Comparison of ENCODE assay signal across 16 cellular contexts in genomic region chr17:50556803-50557202, GRCh38. TPM values are rescaled to one million over a fixed set of nuclear protein-coding genes. Genes with fewer than 3 reads are reported as not detected.
DNase-seq lines count a peak whose midpoint lies in the region; ATAC-seq, FAIRE-seq and TF ChIP-seq lines count a peak whose summit lies in the region.
"Had no signal": no experiment of that assay in that cellular context is flagged by ENCODE, and none has a peak within 500 bp of the region (broad histone marks: within the 10 kb centered on the region; RNA-seq: fewer than 3 reads in every experiment).

No MANE protein-coding gene starts in this region.

- no peak for ATAC-seq in GM21515 (IDR thresholded peaks at IDR 0.05; ENCODE audit: unreplicated experiment)
- ATAC-seq: activated CD4-positive, CD25-positive, alpha-beta regulatory T cell treated with anti-CD3 and anti-CD28 coated beads, Interleukin-2, amount 50 U/mL, for 24 hours; sciatic nerve; T-helper 17 cell had no signal

- no peak for TF ChIP-seq POLR2A in GM12892 (IDR thresholded peaks at IDR 0.05; ENCODE audit: low read depth, low read length)

- TF ChIP-seq CTCF in 22Rv1 (IDR thresholded peaks at IDR 0.05) = no peak

- no peak for FAIRE-seq in GM12892 (lab: Jason Lieb, UNC)
- FAIRE-seq: islet of Langerhans, RCC 7860 had no signal

- DNase-seq in DMS79 treated with DMSO at 0.1 percent for 48 hours (lab: John Stamatoyannopoulos, UW) = peak; percentile 84
- DNase-seq in NCI-H524 treated with DMSO at 0.1 percent for 48 hours (lab: John Stamatoyannopoulos, UW) = peak; percentile 72
- DNase-seq in cerebellar cortex (ENCODE audit: low spot score) = peak; percentile 99
- no peak for DNase-seq in GM12892 (ENCODE audit: insufficient read length)
- DNase-seq in NCI-H2081 treated with DMSO at 0.1 percent for 48 hours (lab: John Stamatoyannopoulos, UW) = no peak
- DNase-seq in amniotic stem cell (lab: John Stamatoyannopoulos, UW) = no peak
- DNase-seq: activated gamma-delta T cell; erythroblast; stimulated activated CD4-positive, alpha-beta T cell treated with anti-CD3 and anti-CD28 coated beads, Interleukin-1b, Interleukin-23, amount 100 ng/mL, for 48 hours; T-helper 17 cell had no signal

- peak overlapping the region; percentile 42; the same call in 1 of the 2 replicates for H3K27ac ChIP-seq in 22Rv1

RNA-seq across cellular contexts. Expression of gene CACNA1G, which starts 3.7 kb away (rescaled TPM):
- polyA plus RNA-seq in GM12892 (2012; ENCODE audit: missing spikeins) = 0.15 TPM

RNA-seq across cellular contexts. Expression of gene SPATA20, which starts 9.8 kb away (rescaled TPM):
- 18.4 TPM for polyA plus RNA-seq in GM12892 (2012; ENCODE audit: missing spikeins)

RNA-seq across cellular contexts. Expression of gene EPN3, which starts 24.3 kb away (rescaled TPM):
- polyA plus RNA-seq in GM12892 (2012; ENCODE audit: missing spikeins) = not detected

RNA-seq across cellular contexts. Expression of gene MYCBPAP, which starts 48.6 kb away (rescaled TPM):
- polyA plus RNA-seq in GM12892 (2012; ENCODE audit: missing spikeins) = 0.74 TPM

Comparison
In these comparisons a context has a peak if more than half of its experiments do, and no peak if none do; other contexts are left out.
1. DNase-seq: peak in DMS79 treated with DMSO at 0.1 percent for 48 hours (single experiment), NCI-H524 treated with DMSO at 0.1 percent for 48 hours (single experiment) and cerebellar cortex (single experiment); none in GM12892 (single experiment), NCI-H2081 treated with DMSO at 0.1 percent for 48 hours (single experiment) and amniotic stem cell (single experiment).